Comparison of ENCODE assay signal across 16 cellular contexts in the genomic region with DNA sequence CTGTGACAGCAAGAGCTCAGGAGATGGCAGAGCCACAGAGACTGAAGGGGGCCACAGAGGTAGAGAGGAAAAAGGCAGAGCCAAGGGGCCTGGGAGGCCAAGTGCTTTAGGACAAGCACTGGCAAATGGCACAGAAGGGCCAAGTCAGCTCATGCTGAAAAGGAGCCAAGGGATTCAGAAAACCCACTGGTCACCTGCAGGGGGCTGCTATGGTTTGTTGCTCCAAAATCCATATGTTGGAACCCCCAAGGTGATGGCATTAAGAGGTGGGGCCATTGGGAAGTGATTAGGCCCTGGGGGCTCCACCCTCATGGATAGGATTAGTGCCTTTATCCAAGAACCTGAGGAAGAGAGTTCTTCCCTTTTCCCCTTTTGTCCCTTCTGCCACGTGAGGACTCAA.
DNase-seq lines count a peak whose midpoint lies in the region; TF ChIP-seq lines count a peak whose summit lies in the region.
"Had no signal": no experiment of that assay in that cellular context is flagged by ENCODE, and none has a peak within 500 bp of the region (broad histone marks: within the 10 kb centered on the region; RNA-seq: fewer than 3 reads in every experiment).

No MANE protein-coding gene starts in this region.

- no peak overlapping the region for H3K18ac ChIP-seq in mesendoderm (ENCODE audit: low read length)

- H3K4me3 ChIP-seq in mesendoderm (ENCODE audit: low read length) = no peak overlapping the region
- no peak overlapping the region for H3K4me3 ChIP-seq in thyroid gland (replicated peaks in 1 of 3)
- H3K4me3 ChIP-seq: BLaER1 treated with 17β-estradiol and CSF1 and Interleukin-3, amounts not matched to agents 10 nM and 100 nM; GM23338 had no signal

- H3K9me3 Mint-ChIP-seq in chondrocyte (ENCODE audit: low read depth) = peaks cover 4% of the 10 kb centered on the region
- H3K9me3 Mint-ChIP-seq: CD8-positive, alpha-beta T cell; GM23338; HFFc6; IgD-negative memory B cell had no signal

- no peak for TF ChIP-seq CTCF in chondrocyte (IDR thresholded peaks at IDR 0.05)
- no peak for TF ChIP-seq CTCF in thyroid gland (IDR thresholded peaks at IDR 0.05)

- WGBS in mesendoderm (ENCODE audit: extremely low coverage, insufficient coverage, low lambda C conversion rate) = no CpG with 5 or more reads among the region's 1 CpG
- WGBS in thyroid gland, 2 donors = 96 to 100% methylated on average over 1 of the region's 1 CpG

- peak overlapping the region; percentile 82 for H3K27ac Mint-ChIP-seq in chondrocyte (ENCODE audit: unreplicated experiment)
- H3K27ac Mint-ChIP-seq: CD8-positive, alpha-beta T cell; HFFc6; IgD-negative memory B cell had no signal

- intact Hi-C loops in thyroid gland (cut with DNase I) = no loop called here

- peaks cover 27% of the 10 kb centered on the region for H3K4me1 Mint-ChIP-seq in chondrocyte (ENCODE audit: low read depth)

- H3K56ac ChIP-seq in mesendoderm (ENCODE audit: low read length) = no peak overlapping the region

- H3K27me3 Mint-ChIP-seq in chondrocyte (ENCODE audit: low read depth) = no peaks in the 10 kb centered on the region
- H3K27me3 Mint-ChIP-seq: IgD-negative memory B cell had no signal

- H3K27ac ChIP-seq in mesendoderm (ENCODE audit: low read depth, low read length) = no peak overlapping the region
- H3K27ac ChIP-seq in thyroid gland = peak overlapping the region; percentile 72 to 85 (median 81)
- H3K27ac ChIP-seq: BLaER1 treated with 17β-estradiol and CSF1 and Interleukin-3, amounts not matched to agents 10 nM and 100 nM had no signal

- H3K9ac ChIP-seq in mesendoderm (ENCODE audit: low read length) = no peak overlapping the region
- H3K9ac ChIP-seq: BLaER1 treated with 17β-estradiol and CSF1 and Interleukin-3, amounts not matched to agents 10 nM and 100 nM had no signal

- H2AK5ac ChIP-seq in mesendoderm (ENCODE audit: low read length) = no peak overlapping the region

- H3K9me3 ChIP-seq in thyroid gland = no peaks in the 10 kb centered on the region
- H3K9me3 ChIP-seq: BLaER1 treated with 17β-estradiol and CSF1 and Interleukin-3, amounts not matched to agents 10 nM and 100 nM had no signal

- H3K4me3 Mint-ChIP-seq in chondrocyte (ENCODE audit: unreplicated experiment) = no peak overlapping the region
- H3K4me3 Mint-ChIP-seq: CD8-positive, alpha-beta T cell; GM23338; HFFc6; IgD-negative memory B cell had no signal

- H4K5ac ChIP-seq in mesendoderm (ENCODE audit: low read length) = no peak overlapping the region

- H2BK120ac ChIP-seq in mesendoderm (ENCODE audit: low read depth, low read length) = no peak overlapping the region

- TF ChIP-seq POLR2A in thyroid gland (IDR thresholded peaks at IDR 0.05) = no peak

- H3K36me3 ChIP-seq in mesendoderm (ENCODE audit: control insufficient read depth, insufficient read depth, low read length) (no peaks in the 10 kb centered on the region), thyroid gland (no peaks in the 10 kb centered on the region)

- H4K8ac ChIP-seq in mesendoderm (ENCODE audit: low read depth, low read length) = no peak overlapping the region

- H3K27me3 ChIP-seq in mesendoderm (ENCODE audit: insufficient read depth, low read length, poor library complexity) (no peaks in the 10 kb centered on the region), thyroid gland (no peaks in the 10 kb centered on the region)
- H3K27me3 ChIP-seq: BLaER1 treated with 17β-estradiol and CSF1 and Interleukin-3, amounts not matched to agents 10 nM and 100 nM had no signal

- no peak overlapping the region for H3K4me2 ChIP-seq in mesendoderm (ENCODE audit: low read length)
- H3K4me2 ChIP-seq: BLaER1 treated with 17β-estradiol and CSF1 and Interleukin-3, amounts not matched to agents 10 nM and 100 nM; GM23338 had no signal

- H3K36me3 Mint-ChIP-seq in chondrocyte (ENCODE audit: low read depth) = peaks cover 2% of the 10 kb centered on the region

- H3K79me1 ChIP-seq in mesendoderm (ENCODE audit: low read length) = no peaks in the 10 kb centered on the region

- no peak overlapping the region for H3K4ac ChIP-seq in mesendoderm (ENCODE audit: low read depth, low read length)

- DNase-seq in NCI-H82 (lab: John Stamatoyannopoulos, UW) (peak; percentile 4), NCI-H82 treated with DMSO at 0.1 percent for 48 hours (lab: John Stamatoyannopoulos, UW; ENCODE audit: unreplicated experiment) (no peak), chondrocyte (ENCODE audit: low spot score) (no peak), mesendoderm (peak; percentile 37), thyroid gland (no peak), GDM1 (lab: John Stamatoyannopoulos, UW) (no peak), globus pallidus (ENCODE audit: low spot score) (no peak)
- no peak for DNase-seq in effector CD8-positive, alpha-beta T cell (lab: John Stamatoyannopoulos, UW)
- DNase-seq: 8988T; Calu3; CD8-positive, alpha-beta T cell; H7; HFFc6 had no signal

- no peaks in the 10 kb centered on the region for H3K79me2 ChIP-seq in mesendoderm (ENCODE audit: control insufficient read depth, insufficient read depth, low read length)

- peaks cover 2% of the 10 kb centered on the region for H3K4me1 ChIP-seq in mesendoderm (ENCODE audit: control insufficient read depth, low read depth, low read length)
- peaks cover 10 to 29% of the 10 kb centered on the region in 2 donors for H3K4me1 ChIP-seq in thyroid gland
- H3K4me1 ChIP-seq: BLaER1 treated with 17β-estradiol and CSF1 and Interleukin-3, amounts not matched to agents 10 nM and 100 nM had no signal

- no peak overlapping the region for H3K23ac ChIP-seq in mesendoderm (ENCODE audit: low read length)

- H2BK5ac ChIP-seq in mesendoderm (ENCODE audit: low read length) = no peak overlapping the region

- H2BK15ac ChIP-seq in mesendoderm (replicated peaks; ENCODE audit: low read depth) = no peak overlapping the region

Comparison
In these comparisons a context has a peak if more than half of its experiments do, and no peak if none do; other contexts are left out.
1. DNase-seq: peak in NCI-H82 (single experiment) and mesendoderm (single experiment); none in NCI-H82 treated with DMSO at 0.1 percent for 48 hours (single experiment), chondrocyte (single experiment), thyroid gland (0 of 2), GDM1 (single experiment), globus pallidus (single experiment) and effector CD8-positive, alpha-beta T cell (single experiment).